ENCODE assay signal across 1 cellular context in the genomic region with DNA sequence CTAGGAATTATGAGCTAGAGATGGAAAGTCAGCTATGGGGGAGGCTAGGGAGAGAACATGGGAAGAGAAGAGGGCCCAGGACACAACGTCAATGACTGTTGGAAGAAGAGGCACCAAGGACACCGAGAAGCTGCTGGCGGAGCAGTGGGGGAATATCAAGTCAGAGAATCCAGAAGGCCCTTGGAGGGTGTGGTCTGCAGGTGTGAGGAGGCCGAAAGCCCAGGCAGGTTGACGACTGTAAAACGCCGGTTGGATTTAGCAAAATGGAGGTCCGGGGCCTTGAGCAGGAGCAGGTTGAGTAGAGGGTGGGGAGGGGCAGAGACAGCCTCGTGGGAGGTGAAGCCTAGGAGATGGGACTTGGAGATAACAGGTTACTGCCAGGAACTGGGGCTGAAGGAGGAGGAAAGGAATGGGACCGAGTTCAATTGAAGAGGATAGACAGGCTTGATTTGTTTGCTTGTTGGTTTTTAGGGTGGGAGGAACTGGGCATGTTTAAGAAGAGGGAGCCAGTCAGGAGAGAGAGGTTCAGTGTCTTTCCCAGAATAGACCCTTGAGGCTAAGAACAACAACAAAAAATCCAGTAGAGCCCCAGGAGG.
TF ChIP-seq lines count a peak whose summit lies in the region.

No MANE protein-coding gene starts in this region.

TF ChIP-seq in GM23338, 12 proteins besides CTCF, POLR2A, EP300 and RAD21 (continued from another document):
- TF ChIP-seq, protein P1, sequence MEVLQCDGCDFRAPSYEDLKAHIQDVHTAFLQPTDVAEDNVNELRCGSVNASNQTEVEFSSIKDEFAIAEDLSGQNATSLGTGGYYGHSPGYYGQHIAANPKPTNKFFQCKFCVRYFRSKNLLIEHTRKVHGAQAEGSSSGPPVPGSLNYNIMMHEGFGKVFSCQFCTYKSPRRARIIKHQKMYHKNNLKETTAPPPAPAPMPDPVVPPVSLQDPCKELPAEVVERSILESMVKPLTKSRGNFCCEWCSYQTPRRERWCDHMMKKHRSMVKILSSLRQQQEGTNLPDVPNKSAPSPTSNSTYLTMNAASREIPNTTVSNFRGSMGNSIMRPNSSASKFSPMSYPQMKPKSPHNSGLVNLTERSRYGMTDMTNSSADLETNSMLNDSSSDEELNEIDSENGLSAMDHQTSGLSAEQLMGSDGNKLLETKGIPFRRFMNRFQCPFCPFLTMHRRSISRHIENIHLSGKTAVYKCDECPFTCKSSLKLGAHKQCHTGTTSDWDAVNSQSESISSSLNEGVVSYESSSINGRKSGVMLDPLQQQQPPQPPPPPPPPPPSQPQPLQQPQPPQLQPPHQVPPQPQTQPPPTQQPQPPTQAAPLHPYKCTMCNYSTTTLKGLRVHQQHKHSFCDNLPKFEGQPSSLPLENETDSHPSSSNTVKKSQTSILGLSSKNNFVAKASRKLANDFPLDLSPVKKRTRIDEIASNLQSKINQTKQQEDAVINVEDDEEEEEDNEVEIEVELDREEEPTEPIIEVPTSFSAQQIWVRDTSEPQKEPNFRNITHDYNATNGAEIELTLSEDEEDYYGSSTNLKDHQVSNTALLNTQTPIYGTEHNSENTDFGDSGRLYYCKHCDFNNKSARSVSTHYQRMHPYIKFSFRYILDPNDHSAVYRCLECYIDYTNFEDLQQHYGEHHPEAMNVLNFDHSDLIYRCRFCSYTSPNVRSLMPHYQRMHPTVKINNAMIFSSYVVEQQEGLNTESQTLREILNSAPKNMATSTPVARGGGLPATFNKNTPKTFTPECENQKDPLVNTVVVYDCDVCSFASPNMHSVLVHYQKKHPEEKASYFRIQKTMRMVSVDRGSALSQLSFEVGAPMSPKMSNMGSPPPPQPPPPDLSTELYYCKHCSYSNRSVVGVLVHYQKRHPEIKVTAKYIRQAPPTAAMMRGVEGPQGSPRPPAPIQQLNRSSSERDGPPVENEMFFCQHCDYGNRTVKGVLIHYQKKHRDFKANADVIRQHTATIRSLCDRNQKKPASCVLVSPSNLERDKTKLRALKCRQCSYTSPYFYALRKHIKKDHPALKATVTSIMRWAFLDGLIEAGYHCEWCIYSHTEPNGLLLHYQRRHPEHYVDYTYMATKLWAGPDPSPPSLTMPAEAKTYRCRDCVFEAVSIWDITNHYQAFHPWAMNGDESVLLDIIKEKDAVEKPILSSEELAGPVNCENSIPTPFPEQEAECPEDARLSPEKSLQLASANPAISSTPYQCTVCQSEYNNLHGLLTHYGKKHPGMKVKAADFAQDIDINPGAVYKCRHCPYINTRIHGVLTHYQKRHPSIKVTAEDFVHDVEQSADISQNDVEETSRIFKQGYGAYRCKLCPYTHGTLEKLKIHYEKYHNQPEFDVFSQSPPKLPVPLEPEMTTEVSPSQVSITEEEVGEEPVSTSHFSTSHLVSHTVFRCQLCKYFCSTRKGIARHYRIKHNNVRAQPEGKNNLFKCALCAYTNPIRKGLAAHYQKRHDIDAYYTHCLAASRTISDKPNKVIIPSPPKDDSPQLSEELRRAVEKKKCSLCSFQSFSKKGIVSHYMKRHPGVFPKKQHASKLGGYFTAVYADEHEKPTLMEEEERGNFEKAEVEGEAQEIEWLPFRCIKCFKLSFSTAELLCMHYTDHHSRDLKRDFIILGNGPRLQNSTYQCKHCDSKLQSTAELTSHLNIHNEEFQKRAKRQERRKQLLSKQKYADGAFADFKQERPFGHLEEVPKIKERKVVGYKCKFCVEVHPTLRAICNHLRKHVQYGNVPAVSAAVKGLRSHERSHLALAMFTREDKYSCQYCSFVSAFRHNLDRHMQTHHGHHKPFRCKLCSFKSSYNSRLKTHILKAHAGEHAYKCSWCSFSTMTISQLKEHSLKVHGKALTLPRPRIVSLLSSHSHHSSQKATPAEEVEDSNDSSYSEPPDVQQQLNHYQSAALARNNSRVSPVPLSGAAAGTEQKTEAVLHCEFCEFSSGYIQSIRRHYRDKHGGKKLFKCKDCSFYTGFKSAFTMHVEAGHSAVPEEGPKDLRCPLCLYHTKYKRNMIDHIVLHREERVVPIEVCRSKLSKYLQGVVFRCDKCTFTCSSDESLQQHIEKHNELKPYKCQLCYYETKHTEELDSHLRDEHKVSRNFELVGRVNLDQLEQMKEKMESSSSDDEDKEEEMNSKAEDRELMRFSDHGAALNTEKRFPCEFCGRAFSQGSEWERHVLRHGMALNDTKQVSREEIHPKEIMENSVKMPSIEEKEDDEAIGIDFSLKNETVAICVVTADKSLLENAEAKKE (CRISPR knock-in tag; IDR thresholded peaks at IDR 0.05): no peak
